11 cellular contexts compared by ENCODE assay signal in genomic region chr14:105470812-105471771, GRCh38. TPM values are rescaled to one million over a fixed set of nuclear protein-coding genes. Genes with fewer than 3 reads are reported as not detected.
A peak's percentile ranks its signal among the peaks of the same experiment; 100 is the strongest.
DNase-seq lines count a peak whose midpoint lies in the region; ATAC-seq and TF ChIP-seq lines count a peak whose summit lies in the region.
"Had no signal": no experiment of that assay in that cellular context is flagged by ENCODE, and none has a peak within 500 bp of the region (broad histone marks: within the 10 kb centered on the region; RNA-seq: fewer than 3 reads in every experiment).

No MANE protein-coding gene starts in this region.

- CTCF ChIA-PET in SK-N-SH (lab: Yijun Ruan, JAX), result interaction anchor here (0.9 to 8.1 kb wide), 17 partner anchors 8 to 106 kb away, joined by 3 to 137 read pairs (median 6); partner anchors contain the start of genes CRIP1 and TEDC1

- ATAC-seq in SK-N-SH treated with all-trans-retinoic acid at 6 μM for 48 hours, result no peak
- no peak for ATAC-seq in upper lobe of right lung
- ATAC-seq: HCT116 had no signal

- intact Hi-C loops in upper lobe of right lung (cut with DNase I), result no loop called here

- peaks cover 5 to 67% of the 10 kb centered on the region in 2 experiments; a peak in 3 of 4 replicates for H3K4me1 ChIP-seq in SK-N-SH (ENCODE audit: control insufficient read depth in 1 of 2, insufficient read depth in 2 of 2, low read depth in 1 of 2, low read length in 1 of 2)
- H3K4me1 ChIP-seq in upper lobe of right lung, result peaks cover 26% of the 10 kb centered on the region

- peaks cover 9% of the 10 kb centered on the region for H3F3A ChIP-seq in SK-N-SH (replicated peaks; ENCODE audit: insufficient read depth)

- H3K27ac ChIP-seq in SK-N-SH (ENCODE audit: low read depth in 2 of 2, low read length in 1 of 2) (peak overlapping the region in 1 of 2 experiments; percentile 99; a peak in 2 of 4 replicates), upper lobe of right lung (peak overlapping the region; percentile 3)
- H3K27ac ChIP-seq: vagina had no signal

- H3K9ac ChIP-seq in SK-N-SH, result no peak overlapping the region

- no peaks in the 10 kb centered on the region for H3K9me3 ChIP-seq in SK-N-SH
- H3K9me3 ChIP-seq in upper lobe of right lung, result no peaks in the 10 kb centered on the region
- H3K9me3 ChIP-seq: vagina had no signal

- peaks cover 0 to 34% of the 10 kb centered on the region in 2 experiments for H3K36me3 ChIP-seq in SK-N-SH (replicated peaks in 1 of 2; ENCODE audit: control insufficient read depth in 1 of 2, insufficient read depth in 2 of 2, low read length in 1 of 2)
- H3K36me3 ChIP-seq in upper lobe of right lung, result no peaks in the 10 kb centered on the region

- POLR2A ChIA-PET in SK-N-SH (lab: Yijun Ruan, JAX), result interaction anchor here (1.0 to 3.2 kb wide), 7 partner anchors 10 to 48 kb away, joined by 3 to 16 read pairs (median 4); no protein-coding TSS in a partner anchor

- H4K20me1 ChIP-seq in SK-N-SH (ENCODE audit: insufficient read depth), result no peaks in the 10 kb centered on the region

- H3K4me3 ChIP-seq in SK-N-SH (ENCODE audit: low read depth in 2 of 2, low read length in 1 of 2) (no peak overlapping the region), upper lobe of right lung (no peak overlapping the region)
- H3K4me3 ChIP-seq: vagina had no signal

- DNase-seq in SK-N-SH (peak; percentile 83), amniotic epithelial cell (ENCODE audit: low read depth) (peak; percentile 18), iPS-NIHi11 (ENCODE audit: low spot score) (peak; percentile 77), upper lobe of right lung (no peak), HT-29 (ENCODE audit: low spot score) (no peak), SIG-M5 treated with dmso at 0.1 percent for 504 hours (lab: John Stamatoyannopoulos, UW; ENCODE audit: unreplicated experiment) (no peak)
- no peak for DNase-seq in activated CD4-positive, alpha-beta T cell treated with anti-CD3 and anti-CD28 coated beads, Interleukin-2, amount 50 U/mL, for 1 hour
- DNase-seq: activated naive CD8-positive, alpha-beta T cell treated with anti-CD3 and anti-CD28 coated beads for 36 hours had no signal

- H2AFZ ChIP-seq in SK-N-SH (ENCODE audit: low read depth), result no peak overlapping the region

- peaks cover 13% of the 10 kb centered on the region for H3K79me2 ChIP-seq in SK-N-SH (ENCODE audit: insufficient read depth)

- no peak for TF ChIP-seq EP300 in SK-N-SH (IDR thresholded peaks at IDR 0.05; ENCODE audit: borderline replicate concordance in 1 of 2, low read depth in 1 of 2, low read length in 1 of 2)

- no peak overlapping the region for H3K4me2 ChIP-seq in SK-N-SH

- H3K27me3 ChIP-seq in SK-N-SH (ENCODE audit: insufficient read depth) (no peaks in the 10 kb centered on the region), upper lobe of right lung (peaks cover 11% of the 10 kb centered on the region)

- no peaks in the 10 kb centered on the region for H3K9me2 ChIP-seq in SK-N-SH

- 50% methylated on average over 4 of the region's 30 CpGs for WGBS in SK-N-SH (ENCODE audit: low lambda C conversion rate)

- TF ChIP-seq RAD21 in SK-N-SH (IDR thresholded peaks at IDR 0.05; ENCODE audit: low read length), result no peak; the same call in 1 of the 2 replicates

- TF ChIP-seq CTCF in SK-N-SH (IDR thresholded peaks at IDR 0.05) (peak; percentile 27; the same call in 1 of the 2 replicates), upper lobe of right lung (IDR thresholded peaks at IDR 0.05) (no peak)

TF ChIP-seq in SK-N-SH, 30 proteins besides CTCF, POLR2A, EP300 and RAD21:
- TF ChIP-seq SMC3 (IDR thresholded peaks at IDR 0.05; ENCODE audit: low read depth, low read length) (peak; percentile 14; the same call in 1 of the 2 replicates), TAF1 (IDR thresholded peaks at IDR 0.05; ENCODE audit: borderline replicate concordance, low read depth, low read length) (no peak), RFX5 (IDR thresholded peaks at IDR 0.05; ENCODE audit: low read length) (no peak), MXI1 (IDR thresholded peaks at IDR 0.05; ENCODE audit: low read depth, low read length) (no peak)

TF ChIP-seq in SK-N-SH treated with all-trans-retinoic acid at 6 μM for 48 hours, 23 proteins besides CTCF, POLR2A, EP300 and RAD21:
- no peak for TF ChIP-seq TSHZ2 (CRISPR knock-in tag; IDR thresholded peaks at IDR 0.05)
TF ChIP-seq in SK-N-SH treated with all-trans-retinoic acid at 6 μM for 48 hours: peak in this region for 0.

RNA-seq across cellular contexts. Expression of gene CRIP2, which starts 3.5 kb away (rescaled TPM):
- 219 and 335 TPM in 2 replicates for polyA plus RNA-seq in SK-N-SH (2012; rRNA removed)
- 154 and 228 TPM in 2 replicates for polyA plus RNA-seq in SK-N-SH (2012; cell fraction: cytosol; rRNA removed)
- 326 and 608 TPM in 2 replicates for polyA plus RNA-seq in SK-N-SH (2012; cell fraction: nucleus; rRNA removed)
- 191 TPM for total RNA-seq in upper lobe of right lung
- 267 and 274 TPM in 2 replicates for total RNA-seq in HT-29 (2014; rRNA removed; shearing (Covaris generic))

RNA-seq across cellular contexts. Expression of gene CRIP1, which starts 15.6 kb away (rescaled TPM):
- polyA plus RNA-seq in SK-N-SH (2012; rRNA removed), result 0.68 and 0.72 TPM in 2 replicates
- polyA plus RNA-seq in SK-N-SH (2012; cell fraction: cytosol; rRNA removed), result 0.09 TPM in 1 of 2 replicates, not detected in the other
- polyA plus RNA-seq in SK-N-SH (2012; cell fraction: nucleus; rRNA removed), result 9.8 and 16.8 TPM in 2 replicates
- 96.2 TPM for total RNA-seq in upper lobe of right lung
- 667 and 791 TPM in 2 replicates for total RNA-seq in HT-29 (2014; rRNA removed; shearing (Covaris generic))

RNA-seq across cellular contexts. Expression of gene TEDC1, which starts 20.0 kb away (rescaled TPM):
- polyA plus RNA-seq in SK-N-SH (2012; rRNA removed), result 10.9 and 13.4 TPM in 2 replicates
- polyA plus RNA-seq in SK-N-SH (2012; cell fraction: cytosol; rRNA removed), result 4.4 and 7.2 TPM in 2 replicates
- 33.0 and 74.2 TPM in 2 replicates for polyA plus RNA-seq in SK-N-SH (2012; cell fraction: nucleus; rRNA removed)
- 7.9 TPM for total RNA-seq in upper lobe of right lung
- total RNA-seq in HT-29 (2014; rRNA removed; shearing (Covaris generic)), result 112 and 140 TPM in 2 replicates

RNA-seq across cellular contexts. Expression of gene MTA1, which starts 51.5 kb away (rescaled TPM):
- polyA plus RNA-seq in SK-N-SH (2012; rRNA removed), result 74.8 and 96.3 TPM in 2 replicates
- polyA plus RNA-seq in SK-N-SH (2012; cell fraction: cytosol; rRNA removed), result 45.4 and 60.6 TPM in 2 replicates
- 499 and 721 TPM in 2 replicates for polyA plus RNA-seq in SK-N-SH (2012; cell fraction: nucleus; rRNA removed)
- 74.8 TPM for total RNA-seq in upper lobe of right lung
- total RNA-seq in HT-29 (2014; rRNA removed; shearing (Covaris generic)), result 120 and 136 TPM in 2 replicates

RNA-seq across cellular contexts. Expression of gene TMEM121, which starts 55.3 kb away (rescaled TPM):
- 7.2 and 9.1 TPM in 2 replicates for polyA plus RNA-seq in SK-N-SH (2012; rRNA removed)
- polyA plus RNA-seq in SK-N-SH (2012; cell fraction: cytosol; rRNA removed), result 2.1 and 5.7 TPM in 2 replicates
- polyA plus RNA-seq in SK-N-SH (2012; cell fraction: nucleus; rRNA removed), result 5.1 and 5.9 TPM in 2 replicates
- total RNA-seq in upper lobe of right lung, result 1.5 TPM
- 0.31 and 0.65 TPM in 2 replicates for total RNA-seq in HT-29 (2014; rRNA removed; shearing (Covaris generic))

Comparison
In these comparisons a context has a peak if more than half of its experiments do, and no peak if none do; other contexts are left out.
1. DNase-seq: peak in SK-N-SH (single experiment), amniotic epithelial cell (single experiment) and iPS-NIHi11 (single experiment); none in upper lobe of right lung (single experiment), HT-29 (single experiment), SIG-M5 treated with dmso at 0.1 percent for 504 hours (single experiment) and activated CD4-positive, alpha-beta T cell treated with anti-CD3 and anti-CD28 coated beads, Interleukin-2, amount 50 U/mL, for 1 hour (single experiment).
2. RNA of gene TEDC1, which starts 20.0 kb away (total RNA-seq): 112 to 140 TPM in HT-29; 7.9 TPM in upper lobe of right lung (single experiment); every median in the first group is over 10 times any median in the second.